In genomic region chr4:81081156-81081555, GRCh38 we compare ENCODE assay signal across 36 cellular contexts. TPM values are rescaled to one million over a fixed set of nuclear protein-coding genes. Genes with fewer than 3 reads are reported as not detected.
"Had no signal": no experiment of that assay in that cellular context is flagged by ENCODE, and none has a peak within 500 bp of the region (broad histone marks: within the 10 kb centered on the region; RNA-seq: fewer than 3 reads in every experiment).

No MANE protein-coding gene starts in this region.

- H3K27ac ChIP-seq: adrenal gland, ascending aorta, body of pancreas, brain microvascular endothelial cell, breast epithelium, cardiac muscle cell had no signal

- H3K4me3 ChIP-seq: adrenal gland, ascending aorta, body of pancreas, breast epithelium, cardiac muscle cell had no signal

- H3K36me3 ChIP-seq: adrenal gland, ascending aorta, brain microvascular endothelial cell, breast epithelium, cardiac muscle cell had no signal

- H3K4me1 ChIP-seq: adrenal gland, ascending aorta, body of pancreas, breast epithelium had no signal

- FAIRE-seq: astrocyte, bronchial epithelial cell had no signal

- DNase-seq: activated effector memory CD4-positive, alpha-beta T cell treated with anti-CD3 and anti-CD28 coated beads, Interleukin-2, amount 50 U/mL, for 16 hours; activated effector memory CD4-positive, alpha-beta T cell treated with Interleukin-2 at 50 U/mL for 16 hours; activated gamma-delta T cell; activated gamma-delta T cell treated with Interleukin-2 at 50 U/mL for 16 hours; activated naive CD4-positive, alpha-beta T cell; activated naive CD4-positive, alpha-beta T cell treated with anti-CD3 and anti-CD28 coated beads for 36 hours; activated naive CD4-positive, alpha-beta T cell treated with anti-CD3 and anti-CD28 coated beads, Interleukin-2, amount 10 ng/mL, durations not matched to agents 7 days and 5 days; activated naive CD4-positive, alpha-beta T cell treated with anti-CD3 and anti-CD28 coated beads, Interleukin-2, amount 50 U/mL, for 16 hours; activated naive CD4-positive, alpha-beta T cell treated with Interleukin-2 at 50 U/mL for 16 hours; activated naive CD8-positive, alpha-beta T cell treated with anti-CD3 and anti-CD28 coated beads for 36 hours; activated naive CD8-positive, alpha-beta T cell treated with anti-CD3 and anti-CD28 coated beads, Interleukin-2, amount 10 ng/mL, durations not matched to agents 7 days and 5 days; activated naive CD8-positive, alpha-beta T cell treated with anti-CD3 and anti-CD28 coated beads, Interleukin-2, amount 50 U/mL, for 24 hours; activated T-cell treated with anti-CD3 and anti-CD28 coated beads, Interleukin-2, amount 50 U/mL, for 1 hour; activated T-cell treated with anti-CD3 and anti-CD28 coated beads, Interleukin-2, amount 50 U/mL, for 24 hours; activated T-cell treated with anti-CD3 and anti-CD28 coated beads, Interleukin-2, amount 50 U/mL, for 4 hours; activated T-cell treated with anti-CD3 and anti-CD28 coated beads, Interleukin-2, amount 50 U/mL, for 48 hours; activated T-cell treated with anti-CD3 and anti-CD28 coated beads, Interleukin-2, amount 50 U/mL, for 72 hours; adrenal gland; amniotic stem cell; amygdala; anterior cingulate cortex; body of pancreas; brain microvascular endothelial cell; central memory CD4-positive, alpha-beta T cell; cerebellar nuclear complex had no signal

- ATAC-seq: activated naive CD4-positive, alpha-beta T cell treated with anti-CD3 and anti-CD28 coated beads, Interleukin-2, amount 50 U/mL, for 72 hours; activated naive CD8-positive, alpha-beta T cell treated with anti-CD3 and anti-CD28 coated beads, Interleukin-2, amount 50 U/mL, for 24 hours; activated T-cell treated with anti-CD3 and anti-CD28 coated beads, Interleukin-2, amount 50 U/mL, for 4 hours; activated T-cell treated with anti-CD3 and anti-CD28 coated beads, Interleukin-2, amount 50 U/mL, for 72 hours; activated T-helper 17 cell treated with anti-CD3 and anti-CD28 coated beads, Interleukin-2, amount 50 U/mL, for 72 hours; body of pancreas had no signal

- H3K27me3 ChIP-seq: adrenal gland, ascending aorta, body of pancreas, brain microvascular endothelial cell, breast epithelium, cardiac muscle cell had no signal

- H3K9me3 ChIP-seq: adrenal gland, ascending aorta, body of pancreas, breast epithelium had no signal

RNA-seq across cellular contexts. Expression of gene BMP3, which starts 50.6 kb away (rescaled TPM):
- total RNA-seq: activated naive CD4-positive, alpha-beta T cell treated with anti-CD3 and anti-CD28 coated beads for 36 hours; activated naive CD4-positive, alpha-beta T cell treated with anti-CD3 and anti-CD28 coated beads, Interleukin-2, amount 50 U/mL, for 72 hours; activated naive CD8-positive, alpha-beta T cell treated with anti-CD3 and anti-CD28 coated beads for 36 hours; activated naive CD8-positive, alpha-beta T cell treated with anti-CD3 and anti-CD28 coated beads, Interleukin-2, amount 10 ng/mL, durations not matched to agents 7 days and 5 days; activated T-cell treated with anti-CD3 and anti-CD28 coated beads, Interleukin-2, amount 50 U/mL, for 4 hours; activated T-cell treated with anti-CD3 and anti-CD28 coated beads, Interleukin-2, amount 50 U/mL, for 72 hours; activated T-helper 1 cell treated with anti-CD3 and anti-CD28 coated beads, Interleukin-12 subunit alpha, Interleukin-12 subunit beta, Interleukin-2, Interleukin-4 antibody, amounts not matched to agents 30 ng/mL and 10 ng/mL and 1 ng/mL, durations not matched to agents 14 hours and 24 hours and 36 hours; activated T-helper 2 cell treated with anti-CD3 and anti-CD28 coated beads, Interferon-gamma antibody, Interleukin-2, Interleukin-4, amounts not matched to agents 10 μg/mL and 5 μg/mL and 100 μg/mL, durations not matched to agents 14 hours and 24 hours and 36 hours; ascending aorta; astrocyte; cardiac septum; chondrocyte had no signal
- polyA plus RNA-seq: cardiac muscle cell had no signal
